In the genomic region with DNA sequence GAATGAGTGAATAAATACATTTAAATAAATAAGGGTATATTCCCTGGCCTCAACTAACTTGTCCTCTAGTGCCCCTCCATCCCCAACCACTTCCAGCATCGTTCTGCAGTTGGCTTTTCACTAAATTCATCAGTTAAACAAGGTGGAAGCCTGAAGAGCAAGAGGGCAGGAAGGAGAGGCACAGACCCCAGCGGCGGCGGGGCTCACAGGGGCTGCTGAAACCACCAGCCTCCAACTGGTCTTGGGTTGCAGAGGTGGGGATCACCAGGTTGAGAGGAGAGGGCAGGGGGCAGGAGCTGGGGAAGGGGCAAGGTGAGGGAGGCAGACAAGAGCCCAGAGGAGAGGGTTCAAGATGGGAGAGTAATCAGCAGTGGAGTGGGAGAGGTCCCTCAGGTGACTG, we compare ENCODE assay signal across 22 cellular contexts. TPM values are rescaled to one million over a fixed set of nuclear protein-coding genes. Genes with fewer than 3 reads are reported as not detected.
A peak's percentile ranks its signal among the peaks of the same experiment; 100 is the strongest.
DNase-seq lines count a peak whose midpoint lies in the region; ATAC-seq and TF ChIP-seq lines count a peak whose summit lies in the region.
"Had no signal": no experiment of that assay in that cellular context is flagged by ENCODE, and none has a peak within 500 bp of the region (broad histone marks: within the 10 kb centered on the region; RNA-seq: fewer than 3 reads in every experiment).

No MANE protein-coding gene starts in this region.

- H3K9me3 Mint-ChIP-seq in activated naive CD4-positive, alpha-beta T cell treated with anti-CD3 and anti-CD28 coated beads, Interleukin-2, amount 10 ng/mL, durations not matched to agents 7 days and 5 days = no peaks in the 10 kb centered on the region
- no peaks in the 10 kb centered on the region for H3K9me3 Mint-ChIP-seq in endodermal cell
- H3K9me3 Mint-ChIP-seq: CD8-positive, alpha-beta T cell had no signal

- no peak overlapping the region for H3K14ac ChIP-seq in neuronal stem cell (ENCODE audit: low read length)

- H2BK12ac ChIP-seq in neuronal stem cell (ENCODE audit: low read length) = peak overlapping the region; percentile 25

- no peak overlapping the region for H4K8ac ChIP-seq in neuronal stem cell (ENCODE audit: low read depth, low read length)

- no peak for DNase-seq in activated naive CD4-positive, alpha-beta T cell treated with anti-CD3 and anti-CD28 coated beads, Interleukin-2, amount 10 ng/mL, durations not matched to agents 7 days and 5 days
- no peak for DNase-seq in activated naive CD4-positive, alpha-beta T cell treated with anti-CD3 and anti-CD28 coated beads, Interleukin-2, amount 50 U/mL, for 16 hours
- DNase-seq in endodermal cell (no peak), neuronal stem cell (ENCODE audit: low spot score) (no peak), cerebellum (ENCODE audit: low spot score) (no peak), posterior vena cava (ENCODE audit: low spot score) (no peak)
- DNase-seq: 8988T; AML-193; C1 segment of cervical spinal cord; CD8-positive, alpha-beta T cell; MG63; NCI-H1048; NCI-H1417 treated with DMSO at 0.1 percent for 48 hours; NCI-H1930; NCI-H2227 treated with DMSO at 0.1 percent for 48 hours; NCI-H510A; NK-92 treated with Interleukin-12 subunit alpha and Interleukin-12 subunit beta, amount 100 ng/mL, for 24 hours; SJCRH30 had no signal

- no peak overlapping the region for H3K27ac ChIP-seq in endodermal cell (ENCODE audit: low read depth, low read length)
- H3K27ac ChIP-seq in neuronal stem cell (replicated peaks; ENCODE audit: low read length) = no peak overlapping the region
- H3K27ac ChIP-seq: SJCRH30 had no signal

- peak overlapping the region; percentile 63 for H3K18ac ChIP-seq in neuronal stem cell (ENCODE audit: low read length)

- H3K9ac ChIP-seq in endodermal cell (ENCODE audit: extremely low read depth, low read length, poor library complexity, severe bottlenecking) (no peak overlapping the region), neuronal stem cell (ENCODE audit: low read depth, low read length, poor library complexity) (no peak overlapping the region)

- H3K36me3 ChIP-seq in endodermal cell (ENCODE audit: control insufficient read depth, insufficient read depth, low read length) = peaks cover 6% of the 10 kb centered on the region
- no peaks in the 10 kb centered on the region for H3K36me3 ChIP-seq in neuronal stem cell (replicated peaks in 1 of 2; ENCODE audit: control insufficient read depth in 2 of 2, insufficient read depth in 2 of 2, low read length in 2 of 2)
- H3K36me3 ChIP-seq: MG63, SJCRH30 had no signal

- H3K4me3 Mint-ChIP-seq in activated naive CD4-positive, alpha-beta T cell treated with anti-CD3 and anti-CD28 coated beads, Interleukin-2, amount 10 ng/mL, durations not matched to agents 7 days and 5 days = no peak overlapping the region
- no peak overlapping the region for H3K4me3 Mint-ChIP-seq in endodermal cell
- H3K4me3 Mint-ChIP-seq: CD8-positive, alpha-beta T cell had no signal

- no peak overlapping the region for H3K4me2 ChIP-seq in neuronal stem cell (ENCODE audit: insufficient read depth, low read length, poor library complexity, severe bottlenecking)

- H2BK15ac ChIP-seq in neuronal stem cell (ENCODE audit: low read length) = peak overlapping the region; percentile 42

- H3K27me3 ChIP-seq in endodermal cell (ENCODE audit: control insufficient read depth, insufficient read depth, low read length, poor library complexity, severe bottlenecking) = no peaks in the 10 kb centered on the region
- peaks cover 0 to 15% (median 0%) of the 10 kb centered on the region in 3 experiments for H3K27me3 ChIP-seq in neuronal stem cell (ENCODE audit: control insufficient read depth in 3 of 3, insufficient read depth in 3 of 3, low read depth in 1 of 3, low read length in 3 of 3)
- H3K27me3 ChIP-seq: MG63, SJCRH30 had no signal

- 91% methylated on average over 4 of the region's 4 CpGs; no CpG with 5 or more reads in 1 of the 2 experiments for WGBS in endodermal cell (ENCODE audit: insufficient coverage in 1 of 2, insufficient read length in 1 of 2), 2 experiments
- no CpG with 5 or more reads among the region's 4 CpGs for WGBS in neuronal stem cell (ENCODE audit: extremely low coverage in 2 of 2, insufficient read length in 2 of 2, insufficient replicate concordance in 1 of 2), 2 donors

- peak overlapping the region; percentile 49 for H3K27ac Mint-ChIP-seq in activated naive CD4-positive, alpha-beta T cell treated with anti-CD3 and anti-CD28 coated beads, Interleukin-2, amount 10 ng/mL, durations not matched to agents 7 days and 5 days
- H3K27ac Mint-ChIP-seq in endodermal cell = peak overlapping the region; percentile 77
- H3K27ac Mint-ChIP-seq: CD8-positive, alpha-beta T cell had no signal

- H3K23ac ChIP-seq in neuronal stem cell (ENCODE audit: low read depth, low read length, poor library complexity) = no peak overlapping the region

- H3K4me3 ChIP-seq in endodermal cell (ENCODE audit: low read length) (no peak overlapping the region), neuronal stem cell (ENCODE audit: low read length in 2 of 2) (no peak overlapping the region)
- H3K4me3 ChIP-seq: MG63, SJCRH30 had no signal

- H3K36me3 Mint-ChIP-seq in activated naive CD4-positive, alpha-beta T cell treated with anti-CD3 and anti-CD28 coated beads, Interleukin-2, amount 10 ng/mL, durations not matched to agents 7 days and 5 days = no peaks in the 10 kb centered on the region
- H3K36me3 Mint-ChIP-seq in endodermal cell (ENCODE audit: low read depth) = peaks cover 15% of the 10 kb centered on the region
- H3K36me3 Mint-ChIP-seq: CD8-positive, alpha-beta T cell had no signal

- H3K4me1 Mint-ChIP-seq in activated naive CD4-positive, alpha-beta T cell treated with anti-CD3 and anti-CD28 coated beads, Interleukin-2, amount 10 ng/mL, durations not matched to agents 7 days and 5 days = peaks cover 3% of the 10 kb centered on the region
- H3K4me1 Mint-ChIP-seq in endodermal cell = peaks cover 74% of the 10 kb centered on the region

- H3K9me3 ChIP-seq in endodermal cell (ENCODE audit: control insufficient read depth, low read length) = no peaks in the 10 kb centered on the region
- H3K9me3 ChIP-seq in neuronal stem cell (replicated peaks in 1 of 2; ENCODE audit: control insufficient read depth in 2 of 2, insufficient read depth in 1 of 2, low read depth in 1 of 2, low read length in 2 of 2) = no peaks in the 10 kb centered on the region
- H3K9me3 ChIP-seq: MG63, SJCRH30 had no signal

- intact Hi-C loops in posterior vena cava (cut with DNase I) = no loop called here

- H3K27me3 Mint-ChIP-seq in activated naive CD4-positive, alpha-beta T cell treated with anti-CD3 and anti-CD28 coated beads, Interleukin-2, amount 10 ng/mL, durations not matched to agents 7 days and 5 days = no peaks in the 10 kb centered on the region
- no peaks in the 10 kb centered on the region for H3K27me3 Mint-ChIP-seq in endodermal cell (ENCODE audit: insufficient read depth)

- peak overlapping the region; percentile 78 for H2AK5ac ChIP-seq in neuronal stem cell (ENCODE audit: low read depth, low read length)

- no peak overlapping the region for H2AFZ ChIP-seq in neuronal stem cell (ENCODE audit: low read length)

- H4K91ac ChIP-seq in neuronal stem cell (ENCODE audit: low read depth, low read length, poor library complexity) = no peak overlapping the region

- CTCF ChIA-PET in activated naive CD4-positive, alpha-beta T cell treated with anti-CD3 and anti-CD28 coated beads, Interleukin-2, amount 10 ng/mL, durations not matched to agents 7 days and 5 days (lab: Charles Lee) = interaction anchor here (0.9 to 1.3 kb wide), 2 partner anchors 37 to 101 kb away, joined by 3 read pairs; no protein-coding TSS in a partner anchor

- no peak for TF ChIP-seq CTCF in endodermal cell (conservative IDR thresholded peaks at IDR 0.05)

- no peak overlapping the region for H2BK5ac ChIP-seq in neuronal stem cell (ENCODE audit: low read length)

- H2BK120ac ChIP-seq in neuronal stem cell (ENCODE audit: low read depth, low read length) = no peak overlapping the region

- no peak overlapping the region for H3K4ac ChIP-seq in neuronal stem cell (ENCODE audit: low read length)

- no peak for ATAC-seq in GM18870 (IDR thresholded peaks at IDR 0.05; ENCODE audit: unreplicated experiment)
- ATAC-seq: CD8-positive, alpha-beta T cell; Panc1 had no signal

- peaks cover 4% of the 10 kb centered on the region for H3K79me1 ChIP-seq in neuronal stem cell (ENCODE audit: low read depth, low read length)

- H3K4me1 ChIP-seq in endodermal cell (ENCODE audit: control insufficient read depth, insufficient read depth, low read length) (peaks cover 29% of the 10 kb centered on the region), neuronal stem cell (ENCODE audit: control insufficient read depth in 2 of 2, insufficient read depth in 1 of 2, low read depth in 1 of 2, low read length in 2 of 2) (peaks cover 0 to 24% of the 10 kb centered on the region in 2 donors)

RNA-seq across cellular contexts. Expression of a gene that starts 27.1 kb away (rescaled TPM):
- total RNA-seq in endodermal cell = 10 to 100 TPM; 29.8 to 32.2 TPM
- 11.1 TPM for polyA plus RNA-seq in endodermal cell (2013, experiment 1 of 2)
- polyA plus RNA-seq in endodermal cell (2013, experiment 2 of 2) = 11.0 TPM
- polyA plus RNA-seq in neuronal stem cell (2013, experiment 1 of 2) = 4.8 TPM
- polyA plus RNA-seq in neuronal stem cell (2013, experiment 2 of 2) = 4.9 TPM
- 0.27 TPM for total RNA-seq in cerebellum
- 1 to 10 TPM in 1 of 2 donors, under 1 TPM in 1; 0.76 to 2.1 TPM for total RNA-seq in posterior vena cava
- total RNA-seq: LHCN-M2 had no signal
- polyA plus RNA-seq: AG04450 had no signal

Comparison
In these comparisons a context has a peak if more than half of its experiments do, and no peak if none do; other contexts are left out.
1. RNA of a gene that starts 27.1 kb away (total RNA-seq): 29.8 to 32.2 TPM in endodermal cell; 0.76 to 2.1 TPM in posterior vena cava and 0.27 TPM in cerebellum (single experiment); every median in the first group is over 4 times any median in the second.